In the genomic region with DNA sequence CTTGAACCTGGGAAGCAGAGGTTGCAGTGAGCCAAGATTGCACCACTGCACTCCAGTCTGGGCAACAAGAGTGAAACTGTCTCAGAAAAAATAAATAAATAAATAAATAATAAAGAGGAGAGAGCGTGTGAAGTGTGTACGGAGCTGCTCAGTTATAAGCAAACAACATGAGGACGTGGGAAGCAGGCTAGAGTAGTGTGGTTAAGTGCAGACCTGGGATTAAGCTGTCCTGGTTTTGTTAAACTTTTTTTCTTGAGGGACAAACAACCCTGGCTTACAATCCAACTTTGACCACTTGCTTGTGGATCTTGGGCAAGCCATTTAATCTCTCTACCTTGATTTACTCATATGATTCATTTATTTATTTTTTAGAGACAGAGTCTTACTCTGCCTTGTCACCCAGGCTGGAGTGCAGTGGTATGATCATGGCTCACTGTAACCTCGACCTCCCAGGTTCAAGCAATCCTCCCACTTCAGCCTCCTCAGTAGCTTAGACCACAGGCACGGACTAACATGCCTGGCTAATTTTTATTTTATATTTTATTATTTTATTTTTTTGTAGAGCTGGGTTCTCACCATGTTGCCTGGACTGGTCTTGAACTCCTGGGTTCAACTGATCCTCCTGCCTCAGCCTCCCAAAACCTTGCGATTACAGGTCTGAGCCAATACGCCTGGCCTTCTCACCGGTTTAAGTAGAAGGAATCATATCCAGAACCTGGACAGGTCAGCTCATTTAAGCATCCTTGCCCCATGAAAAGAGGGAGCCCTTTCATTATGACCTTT, we compare ENCODE assay signal across 15 cellular contexts. TPM values are rescaled to one million over a fixed set of nuclear protein-coding genes. Genes with fewer than 3 reads are reported as not detected.
DNase-seq lines count a peak whose midpoint lies in the region; TF ChIP-seq lines count a peak whose summit lies in the region.
"Had no signal": no experiment of that assay in that cellular context is flagged by ENCODE, and none has a peak within 500 bp of the region (broad histone marks: within the 10 kb centered on the region; RNA-seq: fewer than 3 reads in every experiment).

No MANE protein-coding gene starts in this region.

- H3K27me3 Mint-ChIP-seq in activated CD4-positive, alpha-beta memory T cell treated with anti-CD3 and anti-CD28 coated beads for 36 hours: no peaks in the 10 kb centered on the region
- H3K27me3 Mint-ChIP-seq in neural crest cell (ENCODE audit: low read depth): no peaks in the 10 kb centered on the region

- H3K4me3 ChIP-seq in A673 (ENCODE audit: low read depth, low read length, poor library complexity, severe bottlenecking): no peak overlapping the region
- H3K4me3 ChIP-seq: GM23338 had no signal

- H3K9me3 ChIP-seq in A673 (ENCODE audit: low read depth, low read length, poor library complexity, severe bottlenecking): no peaks in the 10 kb centered on the region

- CTCF ChIA-PET in activated CD4-positive, alpha-beta memory T cell treated with anti-CD3 and anti-CD28 coated beads for 36 hours (lab: Charles Lee): interaction anchor here (0.7 to 5.1 kb wide), 13 partner anchors 12 to 412 kb away, joined by 3 to 65 read pairs (median 6); partner anchors contain the start of genes PIGV and ZNF593
- CTCF ChIA-PET in A673 (lab: Charles Lee): no interaction called here

- H3K4me1 ChIP-seq in A673 (ENCODE audit: insufficient read depth, low read length, poor library complexity, severe bottlenecking): no peaks in the 10 kb centered on the region
- H3K4me1 ChIP-seq: foreskin keratinocyte had no signal

- peak; percentile 44 for DNase-seq in activated CD4-positive, alpha-beta T cell treated with anti-CD3 and anti-CD28 coated beads for 48 hours
- DNase-seq in activated CD4-positive, alpha-beta T cell treated with anti-CD3 and anti-CD28 coated beads for 1 hour: no peak
- DNase-seq in ELR (ENCODE audit: low read depth) (peak; percentile 19), neural crest cell (ENCODE audit: low read depth, low spot score) (no peak), DMS114 treated with DMSO at 0.1 percent for 48 hours (lab: John Stamatoyannopoulos, UW; ENCODE audit: unreplicated experiment) (no peak), middle frontal gyrus (ENCODE audit: extremely low spot score, low spot score) (no peak), A673 (ENCODE audit: low spot score) (no peak)
- peak; percentile 39 for DNase-seq in activated CD4-positive, alpha-beta memory T cell treated with anti-CD3 and anti-CD28 coated beads for 36 hours
- DNase-seq: central memory CD4-positive, alpha-beta T cell; foreskin keratinocyte; NCI-H2081 treated with DMSO at 0.1 percent for 48 hours; stimulated activated naive CD4-positive, alpha-beta T cell had no signal

- H3K9me3 Mint-ChIP-seq in activated CD4-positive, alpha-beta memory T cell treated with anti-CD3 and anti-CD28 coated beads for 36 hours: no peaks in the 10 kb centered on the region
- H3K9me3 Mint-ChIP-seq in neural crest cell: no peaks in the 10 kb centered on the region
- H3K9me3 Mint-ChIP-seq: CD8-positive, alpha-beta T cell; GM23338; type B pancreatic cell had no signal

- intact Hi-C loops in activated CD4-positive, alpha-beta memory T cell treated with anti-CD3 and anti-CD28 coated beads for 36 hours (cut with micrococcal nuclease): loop anchor here (1.0 to 5.0 kb wide), 4 partner anchors 40 to 285 kb away; no protein-coding TSS in a partner anchor
- intact Hi-C loops in A673 (cut with micrococcal nuclease; ENCODE audit: unreplicated experiment): no loop called here

- TF ChIP-seq CTCF in neural crest cell (conservative IDR thresholded peaks at IDR 0.05) (no peak), A673 (conservative IDR thresholded peaks at IDR 0.05; ENCODE audit: low read depth, low read length) (no peak)

- no peak overlapping the region for H3K4me3 Mint-ChIP-seq in activated CD4-positive, alpha-beta memory T cell treated with anti-CD3 and anti-CD28 coated beads for 36 hours
- H3K4me3 Mint-ChIP-seq in neural crest cell: no peak overlapping the region
- H3K4me3 Mint-ChIP-seq: CD8-positive, alpha-beta T cell; GM23338; type B pancreatic cell had no signal

- H3K4me1 Mint-ChIP-seq in activated CD4-positive, alpha-beta memory T cell treated with anti-CD3 and anti-CD28 coated beads for 36 hours (ENCODE audit: low read depth): peaks cover 54% of the 10 kb centered on the region
- H3K4me1 Mint-ChIP-seq in neural crest cell: no peaks in the 10 kb centered on the region
- H3K4me1 Mint-ChIP-seq: GM23338 had no signal

- H3K27ac Mint-ChIP-seq in activated CD4-positive, alpha-beta memory T cell treated with anti-CD3 and anti-CD28 coated beads for 36 hours: peak overlapping the region; percentile 73
- H3K27ac Mint-ChIP-seq in neural crest cell (ENCODE audit: unreplicated experiment): peak overlapping the region; percentile 88
- H3K27ac Mint-ChIP-seq: CD8-positive, alpha-beta T cell; GM23338; type B pancreatic cell had no signal

- H3K36me3 ChIP-seq in A673 (ENCODE audit: insufficient read depth, low read length, poor library complexity, severe bottlenecking): no peaks in the 10 kb centered on the region

- POLR2A ChIA-PET in activated CD4-positive, alpha-beta memory T cell treated with anti-CD3 and anti-CD28 coated beads for 36 hours (lab: Charles Lee): interaction anchor here (0.9 to 2.7 kb wide), 13 partner anchors 15 to 318 kb away, joined by 3 to 17 read pairs (median 5); partner anchors contain the start of gene GPATCH3
- POLR2A ChIA-PET in A673 (lab: Charles Lee; ENCODE audit: low non-redundant PET): no interaction called here

- H3K27me3 ChIP-seq in A673 (replicated peaks; ENCODE audit: insufficient read depth, low read depth, low read length, poor library complexity): no peaks in the 10 kb centered on the region
- H3K27me3 ChIP-seq: foreskin keratinocyte had no signal

- H3K27ac ChIP-seq in A673 (ENCODE audit: low read depth, low read length, poor library complexity, severe bottlenecking): no peak overlapping the region
- H3K27ac ChIP-seq: foreskin keratinocyte had no signal

- no peaks in the 10 kb centered on the region for H3K36me3 Mint-ChIP-seq in activated CD4-positive, alpha-beta memory T cell treated with anti-CD3 and anti-CD28 coated beads for 36 hours
- H3K36me3 Mint-ChIP-seq in neural crest cell (ENCODE audit: low read depth): no peaks in the 10 kb centered on the region
- H3K36me3 Mint-ChIP-seq: CD8-positive, alpha-beta T cell; type B pancreatic cell had no signal

- no TSS peak for BruUV-seq in A673 (replicated peaks; lab: Mats Ljungman, UMichigan)

RNA-seq across cellular contexts. Expression of gene RPS6KA1, which starts 52.7 kb away (rescaled TPM):
- total RNA-seq in activated CD4-positive, alpha-beta memory T cell treated with anti-CD3 and anti-CD28 coated beads for 36 hours: 100 to 1,000 TPM; 109 to 112 TPM
- total RNA-seq in neural crest cell (41.6 and 43.8 TPM in 2 replicates), A673 (2021) (6.3 and 8.8 TPM in 2 replicates)

Comparison
In these comparisons a context has a peak if more than half of its experiments do, and no peak if none do; other contexts are left out.
1. DNase-seq: peak in activated CD4-positive, alpha-beta T cell treated with anti-CD3 and anti-CD28 coated beads for 48 hours (single experiment), ELR (single experiment) and activated CD4-positive, alpha-beta memory T cell treated with anti-CD3 and anti-CD28 coated beads for 36 hours (single experiment); none in activated CD4-positive, alpha-beta T cell treated with anti-CD3 and anti-CD28 coated beads for 1 hour (single experiment), neural crest cell (single experiment), DMS114 treated with DMSO at 0.1 percent for 48 hours (single experiment), middle frontal gyrus (single experiment) and A673 (single experiment).